1 cellular context compared by ENCODE assay signal in genomic region chr5:169583424-169584215, GRCh38.
TF ChIP-seq lines count a peak whose summit lies in the region.

Gene SPDL1 (plus strand): TSS chr5:169583773. CDS start chr5:169588417, 4,644 bp downstream.

TF ChIP-seq in HepG2, 621 proteins besides CTCF, POLR2A, EP300 and RAD21 (continued from another document and continues in another):
- no peak for TF ChIP-seq ZNF646 (CRISPR knock-in tag; IDR thresholded peaks at IDR 0.05)
- TF ChIP-seq SP4 (CRISPR knock-in tag; IDR thresholded peaks at IDR 0.05), result 0 out of 2 replicates have a peak, but pooled peaks have one; percentile 32
- TF ChIP-seq PCBP2 (optimal IDR thresholded peaks at IDR 0.05; ENCODE audit: low read depth, low read length, poor library complexity, severe bottlenecking), result no peak
- TF ChIP-seq E2F1 (CRISPR knock-in tag; IDR thresholded peaks at IDR 0.05), result peak; percentile 60; the same call in 1 of the 2 replicates
- no peak for TF ChIP-seq CREB1 (IDR thresholded peaks at IDR 0.05)
- 0 out of 2 replicates have a peak, but pooled peaks have one; percentile 27 for TF ChIP-seq CREB1 (CRISPR knock-in tag; IDR thresholded peaks at IDR 0.05)
- peak; percentile 27; the same call in 1 of the 2 replicates for TF ChIP-seq UBTF (CRISPR knock-in tag; IDR thresholded peaks at IDR 0.05)
- 0 out of 2 replicates have a peak, but pooled peaks have one; percentile 28 for TF ChIP-seq HOXA3 (CRISPR knock-in tag; IDR thresholded peaks at IDR 0.05)
- 0 out of 2 replicates have a peak, but pooled peaks have one; percentile 33 for TF ChIP-seq ZSCAN31 (CRISPR knock-in tag; IDR thresholded peaks at IDR 0.05; ENCODE audit: low read depth)
- no peak for TF ChIP-seq MATR3 (CRISPR knock-in tag; IDR thresholded peaks at IDR 0.05)
- no peak for TF ChIP-seq ZBTB39 (CRISPR knock-in tag; IDR thresholded peaks at IDR 0.05)
- TF ChIP-seq TMF1 (CRISPR knock-in tag; IDR thresholded peaks at IDR 0.05; ENCODE audit: low read depth), result 0 out of 2 replicates have a peak, but pooled peaks have one; percentile 70
- TF ChIP-seq ZNF138 (CRISPR knock-in tag; IDR thresholded peaks at IDR 0.05; ENCODE audit: low read depth), result no peak
- TF ChIP-seq NFE2L1 (CRISPR knock-in tag; IDR thresholded peaks at IDR 0.05; ENCODE audit: borderline replicate concordance), result no peak
- TF ChIP-seq DNMT1 (CRISPR knock-in tag; IDR thresholded peaks at IDR 0.05), result no peak
- TF ChIP-seq ZNF280B (CRISPR knock-in tag; IDR thresholded peaks at IDR 0.05; ENCODE audit: borderline replicate concordance), result 0 out of 2 replicates have a peak, but pooled peaks have one; percentile 70
- no peak for TF ChIP-seq CENPX (CRISPR knock-in tag; IDR thresholded peaks at IDR 0.05)
- no peak for TF ChIP-seq CEBPG (CRISPR knock-in tag; IDR thresholded peaks at IDR 0.05)
- TF ChIP-seq AGO2 (optimal IDR thresholded peaks at IDR 0.05; ENCODE audit: low read depth, low read length), result no peak
- TF ChIP-seq FLYWCH1 (CRISPR knock-in tag; IDR thresholded peaks at IDR 0.05), result no peak
- no peak; the same call in 1 of the 2 replicates for TF ChIP-seq HCFC1 (IDR thresholded peaks at IDR 0.05; ENCODE audit: low read depth, low read length)
- no peak for TF ChIP-seq MLXIP (CRISPR knock-in tag; IDR thresholded peaks at IDR 0.05; ENCODE audit: borderline replicate concordance)
- TF ChIP-seq CREB3 (CRISPR knock-in tag; IDR thresholded peaks at IDR 0.05), result no peak
- TF ChIP-seq ZSCAN22 (CRISPR knock-in tag; IDR thresholded peaks at IDR 0.05), result no peak
- TF ChIP-seq MBD4 (IDR thresholded peaks at IDR 0.05; ENCODE audit: borderline replicate concordance, low read length), result no peak
- TF ChIP-seq ZNF547 (CRISPR knock-in tag; IDR thresholded peaks at IDR 0.05), result peak; percentile 78
- peak; percentile 50; the same call in 1 of the 2 replicates for TF ChIP-seq BRF2 (CRISPR knock-in tag; IDR thresholded peaks at IDR 0.05)
- no peak for TF ChIP-seq GLMP (CRISPR knock-in tag; IDR thresholded peaks at IDR 0.05; ENCODE audit: borderline replicate concordance)
- TF ChIP-seq ZNF230 (CRISPR knock-in tag; IDR thresholded peaks at IDR 0.05), result peak; percentile 78; the same call in 1 of the 2 replicates
- TF ChIP-seq ZNF180 (CRISPR knock-in tag; IDR thresholded peaks at IDR 0.05; ENCODE audit: borderline replicate concordance, low read depth), result no peak
- TF ChIP-seq TARDBP (CRISPR knock-in tag; IDR thresholded peaks at IDR 0.05), result peak; percentile 76; the same call in 1 of the 2 replicates
- TF ChIP-seq ZNF292 (CRISPR knock-in tag; IDR thresholded peaks at IDR 0.05; ENCODE audit: borderline replicate concordance, low read depth), result no peak
- TF ChIP-seq ATF3 (CRISPR knock-in tag; IDR thresholded peaks at IDR 0.05), result no peak
- no peak for TF ChIP-seq ZNF256 (CRISPR knock-in tag; conservative IDR thresholded peaks at IDR 0.05)
- TF ChIP-seq TGIF2 (CRISPR knock-in tag; IDR thresholded peaks at IDR 0.05), result peak; percentile 15; the same call in 1 of the 2 replicates
